In the genomic region with DNA sequence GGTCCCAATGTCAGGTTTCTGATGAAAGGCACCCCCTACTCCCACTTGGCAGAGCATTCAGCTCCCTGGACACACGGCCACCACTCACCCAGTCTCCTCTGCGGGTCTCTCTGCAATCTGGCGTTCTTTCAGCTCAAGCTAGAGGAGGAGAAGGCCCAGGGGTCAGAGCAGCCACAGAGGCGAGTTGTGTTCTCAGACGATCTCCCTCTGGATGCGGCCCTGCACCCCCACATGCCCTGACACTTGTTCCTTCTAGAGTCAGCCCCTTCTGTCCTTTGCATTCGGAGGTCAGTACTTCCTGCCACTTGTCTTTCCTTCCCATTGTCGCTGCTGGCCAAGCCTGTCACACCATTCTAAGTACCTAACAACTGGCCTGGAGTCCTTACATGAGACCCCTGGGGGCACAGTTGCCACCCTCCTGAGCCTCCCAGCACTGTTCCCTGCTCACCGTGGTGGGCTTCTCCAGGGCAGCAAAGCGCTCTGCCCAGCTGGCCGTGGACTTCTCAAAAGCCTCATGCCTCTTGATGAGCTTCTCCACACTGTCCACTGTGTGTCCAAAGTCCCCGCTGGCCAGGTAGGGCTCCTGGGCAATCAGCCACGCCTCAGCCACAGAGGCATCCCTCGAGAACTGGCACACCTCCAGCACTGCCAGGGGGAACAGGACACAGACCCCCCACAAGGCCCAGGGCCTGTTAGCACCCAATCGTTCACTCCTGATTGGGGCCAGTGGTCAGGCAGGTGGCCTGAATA, we compare ENCODE assay signal across 2 cellular contexts.
TF ChIP-seq lines count a peak whose summit lies in the region.

No MANE protein-coding gene starts in this region.

TF ChIP-seq in HEK293, 187 proteins besides CTCF, POLR2A, EP300 and RAD21:
- TF ChIP-seq ZNF404 (tag by site-specific recombination; IDR thresholded peaks at IDR 0.05): no peak
- no peak for TF ChIP-seq ZBTB10 (tag by site-specific recombination; IDR thresholded peaks at IDR 0.05)
- TF ChIP-seq PRDM1 (tag by site-specific recombination; IDR thresholded peaks at IDR 0.05): no peak
- TF ChIP-seq ZNF792 (tag by site-specific recombination; IDR thresholded peaks at IDR 0.05): no peak
- no peak for TF ChIP-seq ZNF23 (tag by site-specific recombination; IDR thresholded peaks at IDR 0.05; ENCODE audit: borderline replicate concordance)
- TF ChIP-seq HOXA7 (CRISPR knock-in tag; IDR thresholded peaks at IDR 0.05; ENCODE audit: borderline replicate concordance): no peak
- no peak for TF ChIP-seq ZNF239 (tag by site-specific recombination; IDR thresholded peaks at IDR 0.05)
- peak; percentile 44 for TF ChIP-seq GLIS1 (tag by site-specific recombination; IDR thresholded peaks at IDR 0.05)

TF ChIP-seq in HepG2, 621 proteins besides CTCF, POLR2A, EP300 and RAD21:
- no peak for TF ChIP-seq TP53 (CRISPR knock-in tag; conservative IDR thresholded peaks at IDR 0.05)
- TF ChIP-seq TERF1 (CRISPR knock-in tag; IDR thresholded peaks at IDR 0.05): no peak
- no peak for TF ChIP-seq EHMT2 (IDR thresholded peaks at IDR 0.05; ENCODE audit: borderline replicate concordance, low read depth, low read length)
- no peak for TF ChIP-seq ZFAT (CRISPR knock-in tag; conservative IDR thresholded peaks at IDR 0.05)
- TF ChIP-seq TARDBP (CRISPR knock-in tag; IDR thresholded peaks at IDR 0.05): no peak
- no peak for TF ChIP-seq KLF6 (CRISPR knock-in tag; IDR thresholded peaks at IDR 0.05)
- TF ChIP-seq GTF3A (CRISPR knock-in tag; conservative IDR thresholded peaks at IDR 0.05): no peak
- TF ChIP-seq SNAPC2 (CRISPR knock-in tag; IDR thresholded peaks at IDR 0.05): no peak
- TF ChIP-seq ZNF24 (IDR thresholded peaks at IDR 0.05): no peak
- no peak for TF ChIP-seq ARID2 (CRISPR knock-in tag; IDR thresholded peaks at IDR 0.05; ENCODE audit: borderline replicate concordance)
- no peak for TF ChIP-seq EEA1 (CRISPR knock-in tag; IDR thresholded peaks at IDR 0.05; ENCODE audit: borderline replicate concordance)
- TF ChIP-seq THAP11 (CRISPR knock-in tag; IDR thresholded peaks at IDR 0.05): no peak
- TF ChIP-seq ZNF362 (CRISPR knock-in tag; IDR thresholded peaks at IDR 0.05; ENCODE audit: borderline replicate concordance): no peak
- no peak for TF ChIP-seq ZNF180 (CRISPR knock-in tag; IDR thresholded peaks at IDR 0.05; ENCODE audit: borderline replicate concordance, low read depth)
- no peak for TF ChIP-seq SMAD9 (CRISPR knock-in tag; IDR thresholded peaks at IDR 0.05)
- TF ChIP-seq SOX13 (IDR thresholded peaks at IDR 0.05): no peak
- no peak for TF ChIP-seq SOX13 (CRISPR knock-in tag; conservative IDR thresholded peaks at IDR 0.05 in 1 of 2, IDR thresholded peaks at IDR 0.05 in 1 of 2)
- no peak for TF ChIP-seq ZNF841 (CRISPR knock-in tag; IDR thresholded peaks at IDR 0.05; ENCODE audit: borderline replicate concordance)
- no peak for TF ChIP-seq ZNF562 (CRISPR knock-in tag; IDR thresholded peaks at IDR 0.05; ENCODE audit: borderline replicate concordance)
- TF ChIP-seq AFF4 (CRISPR knock-in tag; IDR thresholded peaks at IDR 0.05): no peak
- no peak for TF ChIP-seq ZNF251 (CRISPR knock-in tag; IDR thresholded peaks at IDR 0.05)
